In genomic region chr19:3073931-3074595, GRCh38 we compare ENCODE assay signal across 2 cellular contexts.
TF ChIP-seq lines count a peak whose summit lies in the region.

No MANE protein-coding gene starts in this region.

TF ChIP-seq in GM23338, 12 proteins besides CTCF, POLR2A, EP300 and RAD21:
- no peak for TF ChIP-seq NANOG (IDR thresholded peaks at IDR 0.05; ENCODE audit: borderline replicate concordance)
- no peak for TF ChIP-seq POLR2AphosphoS5 (IDR thresholded peaks at IDR 0.05; ENCODE audit: low read depth)
- TF ChIP-seq, protein P1, sequence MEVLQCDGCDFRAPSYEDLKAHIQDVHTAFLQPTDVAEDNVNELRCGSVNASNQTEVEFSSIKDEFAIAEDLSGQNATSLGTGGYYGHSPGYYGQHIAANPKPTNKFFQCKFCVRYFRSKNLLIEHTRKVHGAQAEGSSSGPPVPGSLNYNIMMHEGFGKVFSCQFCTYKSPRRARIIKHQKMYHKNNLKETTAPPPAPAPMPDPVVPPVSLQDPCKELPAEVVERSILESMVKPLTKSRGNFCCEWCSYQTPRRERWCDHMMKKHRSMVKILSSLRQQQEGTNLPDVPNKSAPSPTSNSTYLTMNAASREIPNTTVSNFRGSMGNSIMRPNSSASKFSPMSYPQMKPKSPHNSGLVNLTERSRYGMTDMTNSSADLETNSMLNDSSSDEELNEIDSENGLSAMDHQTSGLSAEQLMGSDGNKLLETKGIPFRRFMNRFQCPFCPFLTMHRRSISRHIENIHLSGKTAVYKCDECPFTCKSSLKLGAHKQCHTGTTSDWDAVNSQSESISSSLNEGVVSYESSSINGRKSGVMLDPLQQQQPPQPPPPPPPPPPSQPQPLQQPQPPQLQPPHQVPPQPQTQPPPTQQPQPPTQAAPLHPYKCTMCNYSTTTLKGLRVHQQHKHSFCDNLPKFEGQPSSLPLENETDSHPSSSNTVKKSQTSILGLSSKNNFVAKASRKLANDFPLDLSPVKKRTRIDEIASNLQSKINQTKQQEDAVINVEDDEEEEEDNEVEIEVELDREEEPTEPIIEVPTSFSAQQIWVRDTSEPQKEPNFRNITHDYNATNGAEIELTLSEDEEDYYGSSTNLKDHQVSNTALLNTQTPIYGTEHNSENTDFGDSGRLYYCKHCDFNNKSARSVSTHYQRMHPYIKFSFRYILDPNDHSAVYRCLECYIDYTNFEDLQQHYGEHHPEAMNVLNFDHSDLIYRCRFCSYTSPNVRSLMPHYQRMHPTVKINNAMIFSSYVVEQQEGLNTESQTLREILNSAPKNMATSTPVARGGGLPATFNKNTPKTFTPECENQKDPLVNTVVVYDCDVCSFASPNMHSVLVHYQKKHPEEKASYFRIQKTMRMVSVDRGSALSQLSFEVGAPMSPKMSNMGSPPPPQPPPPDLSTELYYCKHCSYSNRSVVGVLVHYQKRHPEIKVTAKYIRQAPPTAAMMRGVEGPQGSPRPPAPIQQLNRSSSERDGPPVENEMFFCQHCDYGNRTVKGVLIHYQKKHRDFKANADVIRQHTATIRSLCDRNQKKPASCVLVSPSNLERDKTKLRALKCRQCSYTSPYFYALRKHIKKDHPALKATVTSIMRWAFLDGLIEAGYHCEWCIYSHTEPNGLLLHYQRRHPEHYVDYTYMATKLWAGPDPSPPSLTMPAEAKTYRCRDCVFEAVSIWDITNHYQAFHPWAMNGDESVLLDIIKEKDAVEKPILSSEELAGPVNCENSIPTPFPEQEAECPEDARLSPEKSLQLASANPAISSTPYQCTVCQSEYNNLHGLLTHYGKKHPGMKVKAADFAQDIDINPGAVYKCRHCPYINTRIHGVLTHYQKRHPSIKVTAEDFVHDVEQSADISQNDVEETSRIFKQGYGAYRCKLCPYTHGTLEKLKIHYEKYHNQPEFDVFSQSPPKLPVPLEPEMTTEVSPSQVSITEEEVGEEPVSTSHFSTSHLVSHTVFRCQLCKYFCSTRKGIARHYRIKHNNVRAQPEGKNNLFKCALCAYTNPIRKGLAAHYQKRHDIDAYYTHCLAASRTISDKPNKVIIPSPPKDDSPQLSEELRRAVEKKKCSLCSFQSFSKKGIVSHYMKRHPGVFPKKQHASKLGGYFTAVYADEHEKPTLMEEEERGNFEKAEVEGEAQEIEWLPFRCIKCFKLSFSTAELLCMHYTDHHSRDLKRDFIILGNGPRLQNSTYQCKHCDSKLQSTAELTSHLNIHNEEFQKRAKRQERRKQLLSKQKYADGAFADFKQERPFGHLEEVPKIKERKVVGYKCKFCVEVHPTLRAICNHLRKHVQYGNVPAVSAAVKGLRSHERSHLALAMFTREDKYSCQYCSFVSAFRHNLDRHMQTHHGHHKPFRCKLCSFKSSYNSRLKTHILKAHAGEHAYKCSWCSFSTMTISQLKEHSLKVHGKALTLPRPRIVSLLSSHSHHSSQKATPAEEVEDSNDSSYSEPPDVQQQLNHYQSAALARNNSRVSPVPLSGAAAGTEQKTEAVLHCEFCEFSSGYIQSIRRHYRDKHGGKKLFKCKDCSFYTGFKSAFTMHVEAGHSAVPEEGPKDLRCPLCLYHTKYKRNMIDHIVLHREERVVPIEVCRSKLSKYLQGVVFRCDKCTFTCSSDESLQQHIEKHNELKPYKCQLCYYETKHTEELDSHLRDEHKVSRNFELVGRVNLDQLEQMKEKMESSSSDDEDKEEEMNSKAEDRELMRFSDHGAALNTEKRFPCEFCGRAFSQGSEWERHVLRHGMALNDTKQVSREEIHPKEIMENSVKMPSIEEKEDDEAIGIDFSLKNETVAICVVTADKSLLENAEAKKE (CRISPR knock-in tag; IDR thresholded peaks at IDR 0.05): no peak
- TF ChIP-seq JUNB (IDR thresholded peaks at IDR 0.05; ENCODE audit: unreplicated experiment): no peak
- TF ChIP-seq EZH2 (IDR thresholded peaks at IDR 0.05; ENCODE audit: low read depth, unreplicated experiment): no peak
- TF ChIP-seq STAT1 (IDR thresholded peaks at IDR 0.05; ENCODE audit: unreplicated experiment): no peak
- no peak for TF ChIP-seq EZH2phosphoT487 (IDR thresholded peaks at IDR 0.05; ENCODE audit: unreplicated experiment)
- TF ChIP-seq, protein P2, sequence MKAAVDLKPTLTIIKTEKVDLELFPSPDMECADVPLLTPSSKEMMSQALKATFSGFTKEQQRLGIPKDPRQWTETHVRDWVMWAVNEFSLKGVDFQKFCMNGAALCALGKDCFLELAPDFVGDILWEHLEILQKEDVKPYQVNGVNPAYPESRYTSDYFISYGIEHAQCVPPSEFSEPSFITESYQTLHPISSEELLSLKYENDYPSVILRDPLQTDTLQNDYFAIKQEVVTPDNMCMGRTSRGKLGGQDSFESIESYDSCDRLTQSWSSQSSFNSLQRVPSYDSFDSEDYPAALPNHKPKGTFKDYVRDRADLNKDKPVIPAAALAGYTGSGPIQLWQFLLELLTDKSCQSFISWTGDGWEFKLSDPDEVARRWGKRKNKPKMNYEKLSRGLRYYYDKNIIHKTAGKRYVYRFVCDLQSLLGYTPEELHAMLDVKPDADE (IDR thresholded peaks at IDR 0.05): no peak
- no peak for TF ChIP-seq ZNF331 (CRISPR knock-in tag; IDR thresholded peaks at IDR 0.05; ENCODE audit: low read depth)
- no peak for TF ChIP-seq CREB1 (CRISPR knock-in tag; IDR thresholded peaks at IDR 0.05; ENCODE audit: low read depth)
- TF ChIP-seq, protein P3, sequence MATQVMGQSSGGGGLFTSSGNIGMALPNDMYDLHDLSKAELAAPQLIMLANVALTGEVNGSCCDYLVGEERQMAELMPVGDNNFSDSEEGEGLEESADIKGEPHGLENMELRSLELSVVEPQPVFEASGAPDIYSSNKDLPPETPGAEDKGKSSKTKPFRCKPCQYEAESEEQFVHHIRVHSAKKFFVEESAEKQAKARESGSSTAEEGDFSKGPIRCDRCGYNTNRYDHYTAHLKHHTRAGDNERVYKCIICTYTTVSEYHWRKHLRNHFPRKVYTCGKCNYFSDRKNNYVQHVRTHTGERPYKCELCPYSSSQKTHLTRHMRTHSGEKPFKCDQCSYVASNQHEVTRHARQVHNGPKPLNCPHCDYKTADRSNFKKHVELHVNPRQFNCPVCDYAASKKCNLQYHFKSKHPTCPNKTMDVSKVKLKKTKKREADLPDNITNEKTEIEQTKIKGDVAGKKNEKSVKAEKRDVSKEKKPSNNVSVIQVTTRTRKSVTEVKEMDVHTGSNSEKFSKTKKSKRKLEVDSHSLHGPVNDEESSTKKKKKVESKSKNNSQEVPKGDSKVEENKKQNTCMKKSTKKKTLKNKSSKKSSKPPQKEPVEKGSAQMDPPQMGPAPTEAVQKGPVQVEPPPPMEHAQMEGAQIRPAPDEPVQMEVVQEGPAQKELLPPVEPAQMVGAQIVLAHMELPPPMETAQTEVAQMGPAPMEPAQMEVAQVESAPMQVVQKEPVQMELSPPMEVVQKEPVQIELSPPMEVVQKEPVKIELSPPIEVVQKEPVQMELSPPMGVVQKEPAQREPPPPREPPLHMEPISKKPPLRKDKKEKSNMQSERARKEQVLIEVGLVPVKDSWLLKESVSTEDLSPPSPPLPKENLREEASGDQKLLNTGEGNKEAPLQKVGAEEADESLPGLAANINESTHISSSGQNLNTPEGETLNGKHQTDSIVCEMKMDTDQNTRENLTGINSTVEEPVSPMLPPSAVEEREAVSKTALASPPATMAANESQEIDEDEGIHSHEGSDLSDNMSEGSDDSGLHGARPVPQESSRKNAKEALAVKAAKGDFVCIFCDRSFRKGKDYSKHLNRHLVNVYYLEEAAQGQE (IDR thresholded peaks at IDR 0.05; ENCODE audit: unreplicated experiment): no peak
- no peak for TF ChIP-seq ZNF114 (CRISPR knock-in tag; IDR thresholded peaks at IDR 0.05)

TF ChIP-seq in liver, 16 proteins besides CTCF, POLR2A, EP300 and RAD21:
- TF ChIP-seq MAX (IDR thresholded peaks at IDR 0.05): no peak
- no peak for TF ChIP-seq FOXA2 (IDR thresholded peaks at IDR 0.05)
- no peak for TF ChIP-seq JUND (IDR thresholded peaks at IDR 0.05)
- no peak for TF ChIP-seq EGR1 (IDR thresholded peaks at IDR 0.05; ENCODE audit: low read depth in 2 of 2)
- no peak for TF ChIP-seq YY1 (IDR thresholded peaks at IDR 0.05)
